In the genomic region with DNA sequence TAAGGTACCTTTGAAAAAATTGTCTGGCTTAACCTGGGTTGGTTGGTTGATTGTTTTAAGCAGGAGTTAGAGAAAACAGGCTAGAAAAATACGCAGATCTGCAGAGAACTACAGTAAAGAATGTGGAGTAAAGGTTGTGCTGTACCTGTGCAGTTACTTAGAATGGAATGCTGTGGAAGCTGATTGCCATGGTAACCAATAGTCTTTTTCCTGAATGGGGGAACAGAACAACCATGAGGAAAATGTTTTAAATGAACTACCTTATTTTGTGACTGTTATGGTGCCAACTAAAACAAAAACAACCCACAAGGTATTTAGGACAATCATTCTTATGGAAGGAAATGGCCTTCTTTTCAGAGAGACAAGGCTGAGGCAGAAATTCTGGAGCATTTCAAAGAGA, we compare ENCODE assay signal across 1 cellular context.
TF ChIP-seq lines count a peak whose summit lies in the region.

No MANE protein-coding gene starts in this region.

TF ChIP-seq in WTC11, 78 proteins besides CTCF, POLR2A, EP300 and RAD21 (continued from another document):
- no peak for TF ChIP-seq TEAD1 (CRISPR knock-in tag; IDR thresholded peaks at IDR 0.05)
- TF ChIP-seq SMAD4 (CRISPR knock-in tag; IDR thresholded peaks at IDR 0.05): no peak
- no peak for TF ChIP-seq SOX15 (CRISPR knock-in tag; IDR thresholded peaks at IDR 0.05)
- no peak for TF ChIP-seq JUN (CRISPR knock-in tag; IDR thresholded peaks at IDR 0.05)
- TF ChIP-seq, protein P1, sequence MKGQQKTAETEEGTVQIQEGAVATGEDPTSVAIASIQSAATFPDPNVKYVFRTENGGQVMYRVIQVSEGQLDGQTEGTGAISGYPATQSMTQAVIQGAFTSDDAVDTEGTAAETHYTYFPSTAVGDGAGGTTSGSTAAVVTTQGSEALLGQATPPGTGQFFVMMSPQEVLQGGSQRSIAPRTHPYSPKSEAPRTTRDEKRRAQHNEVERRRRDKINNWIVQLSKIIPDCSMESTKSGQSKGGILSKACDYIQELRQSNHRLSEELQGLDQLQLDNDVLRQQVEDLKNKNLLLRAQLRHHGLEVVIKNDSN (CRISPR knock-in tag; IDR thresholded peaks at IDR 0.05): no peak
- TF ChIP-seq ZNF138 (CRISPR knock-in tag; conservative IDR thresholded peaks at IDR 0.05): no peak
- no peak for TF ChIP-seq CREM (CRISPR knock-in tag; IDR thresholded peaks at IDR 0.05)
- no peak for TF ChIP-seq ATF1 (CRISPR knock-in tag; IDR thresholded peaks at IDR 0.05)
- TF ChIP-seq GTF2I (CRISPR knock-in tag; conservative IDR thresholded peaks at IDR 0.05): no peak
- TF ChIP-seq ZNF121 (CRISPR knock-in tag; IDR thresholded peaks at IDR 0.05): no peak
